In genomic region chr3:172239218-172239738, GRCh38 we compare ENCODE assay signal across 20 cellular contexts.
DNase-seq lines count a peak whose midpoint lies in the region; ATAC-seq and TF ChIP-seq lines count a peak whose summit lies in the region.
"Had no signal": no experiment of that assay in that cellular context is flagged by ENCODE, and none has a peak within 500 bp of the region (broad histone marks: within the 10 kb centered on the region; RNA-seq: fewer than 3 reads in every experiment).

No MANE protein-coding gene starts in this region.

- no peaks in the 10 kb centered on the region for H3K27me3 ChIP-seq in mammary epithelial cell (ENCODE audit: insufficient read depth, low read length)
- no peaks in the 10 kb centered on the region for H3K27me3 ChIP-seq in lung (ENCODE audit: control insufficient read depth, insufficient read depth)
- H3K27me3 ChIP-seq: BLaER1, MG63 had no signal

- H3K36me3 Mint-ChIP-seq in natural killer cell: peaks cover 17% of the 10 kb centered on the region
- peaks cover 23% of the 10 kb centered on the region for H3K36me3 Mint-ChIP-seq in natural killer cell treated with Interleukin-12 subunit alpha and Interleukin-12 subunit beta and Interleukin-15 and Interleukin-18, amount 100 ng/mL, for 72 hours

- H3K36me3 ChIP-seq in mammary epithelial cell (ENCODE audit: insufficient read depth, low read length) (no peaks in the 10 kb centered on the region), lung (ENCODE audit: control insufficient read depth in 2 of 2, insufficient read depth in 2 of 2, low read length in 2 of 2) (peaks cover 0 to 4% of the 10 kb centered on the region in 2 donors)

- intact Hi-C loops in natural killer cell (cut with micrococcal nuclease): no loop called here
- intact Hi-C loops in mammary epithelial cell (cut with micrococcal nuclease): no loop called here

- no peak overlapping the region for H3K4me3 ChIP-seq in mammary epithelial cell (replicated peaks in 1 of 3; ENCODE audit: insufficient read depth in 1 of 3, low read depth in 2 of 3, low read length in 3 of 3)
- no peak overlapping the region for H3K4me3 ChIP-seq in lung
- H3K4me3 ChIP-seq: A549, BLaER1, MG63 had no signal

- peaks cover 62 to 63% of the 10 kb centered on the region in 2 donors for H3K4me1 Mint-ChIP-seq in natural killer cell
- H3K4me1 Mint-ChIP-seq in natural killer cell treated with Interleukin-12 subunit alpha and Interleukin-12 subunit beta and Interleukin-15 and Interleukin-18, amount 100 ng/mL, for 72 hours (ENCODE audit: low read depth in 2 of 2): peaks cover 49 to 53% of the 10 kb centered on the region in 2 donors

- peaks cover 60% of the 10 kb centered on the region for H3K79me2 ChIP-seq in mammary epithelial cell (ENCODE audit: insufficient read depth, low read length)

- no TSS peak for BruUV-seq in mammary epithelial cell (replicated peaks; lab: Mats Ljungman, UMichigan)

- DNase-seq in natural killer cell (no peak), mammary epithelial cell (no peak), lung (ENCODE audit: low spot score) (no peak)
- DNase-seq in natural killer cell treated with Interleukin-12 subunit alpha and Interleukin-12 subunit beta and Interleukin-15 and Interleukin-18, amount 100 ng/mL, for 72 hours (ENCODE audit: low spot score): no peak
- DNase-seq in activated CD4-positive, CD25-positive, alpha-beta regulatory T cell (lab: John Stamatoyannopoulos, UW): no peak
- DNase-seq: CD8-positive, alpha-beta memory T cell; DMS79; IMR-90; Karpas-422; MG63; NCI-H1048; NCI-H1436 treated with DMSO at 0.1 percent for 48 hours; NCI-H2029; NCI-H345; NCI-H524 treated with DMSO at 0.1 percent for 48 hours had no signal

- H2AFZ ChIP-seq in mammary epithelial cell (ENCODE audit: low read depth, low read length): no peak overlapping the region

- no peaks in the 10 kb centered on the region for H4K20me1 ChIP-seq in mammary epithelial cell (ENCODE audit: insufficient read depth, low read length)
- H4K20me1 ChIP-seq: BLaER1 had no signal

- dilution Hi-C loops in mammary epithelial cell (cut with HindIII; ENCODE audit: low sequenced_read_pairs): no loop called here

- H3K9ac ChIP-seq in mammary epithelial cell (ENCODE audit: insufficient read depth, low read length): no peak overlapping the region
- H3K9ac ChIP-seq: BLaER1 had no signal

- H3K9me3 Mint-ChIP-seq in natural killer cell: peaks cover 2% of the 10 kb centered on the region in 2 donors
- H3K9me3 Mint-ChIP-seq in natural killer cell treated with Interleukin-12 subunit alpha and Interleukin-12 subunit beta and Interleukin-15 and Interleukin-18, amount 100 ng/mL, for 72 hours: peaks cover 4% of the 10 kb centered on the region

- CTCF ChIA-PET in mammary epithelial cell (lab: Charles Lee; ENCODE audit: low non-redundant PET): no interaction called here

- ATAC-seq in natural killer cell: peak in 2 of 3 donors; percentile 61
- ATAC-seq in natural killer cell treated with Interleukin-12 subunit alpha and Interleukin-12 subunit beta and Interleukin-15 and Interleukin-18, amount 100 ng/mL, for 72 hours: no peak
- ATAC-seq in lung (ENCODE audit: insufficient read depth, low FRiP score): peak; percentile 27
- no peak for ATAC-seq in HG03280 (IDR thresholded peaks at IDR 0.05; ENCODE audit: unreplicated experiment)
- ATAC-seq in HG02840 (IDR thresholded peaks at IDR 0.05; ENCODE audit: low FRiP score, unreplicated experiment): no peak
- ATAC-seq: A549 had no signal

- peaks cover 15% of the 10 kb centered on the region for H3K4me1 ChIP-seq in mammary epithelial cell (ENCODE audit: insufficient read depth, low read length)
- peaks cover 4 to 16% of the 10 kb centered on the region in 2 donors for H3K4me1 ChIP-seq in lung (ENCODE audit: control insufficient read depth in 2 of 2, insufficient read depth in 2 of 2, low read length in 2 of 2)
- H3K4me1 ChIP-seq: BLaER1 had no signal

- no peak overlapping the region for H3K4me2 ChIP-seq in mammary epithelial cell (ENCODE audit: insufficient read depth, low read depth, low read length)
- H3K4me2 ChIP-seq: A549, BLaER1 had no signal

- H3K27ac Mint-ChIP-seq in natural killer cell: peak overlapping the region; percentile 63 to 88
- H3K27ac Mint-ChIP-seq in natural killer cell treated with Interleukin-12 subunit alpha and Interleukin-12 subunit beta and Interleukin-15 and Interleukin-18, amount 100 ng/mL, for 72 hours: peak overlapping the region in 1 of 2 donors; percentile 75

- H3K27ac ChIP-seq in mammary epithelial cell (ENCODE audit: insufficient read depth, low read depth, low read length): peak overlapping the region; percentile 22
- H3K27ac ChIP-seq in lung (ENCODE audit: low read depth in 1 of 2, low read length in 1 of 2): peak overlapping the region in 1 of 2 donors; percentile 24
- H3K27ac ChIP-seq: BLaER1, RWPE1 had no signal

- TF ChIP-seq CTCF in natural killer cell (IDR thresholded peaks at IDR 0.05) (no peak), mammary epithelial cell (conservative IDR thresholded peaks at IDR 0.05 in 1 of 2, IDR thresholded peaks at IDR 0.05 in 1 of 2; ENCODE audit: extremely low read depth in 1 of 2, insufficient read depth in 1 of 2, low read depth in 1 of 2, low read length in 2 of 2) (no peak), lung (IDR thresholded peaks at IDR 0.05; ENCODE audit: control extremely low read depth, extremely low read depth) (no peak)

- H3K9me3 ChIP-seq in mammary epithelial cell (replicated peaks; ENCODE audit: insufficient read depth, low read length): peaks cover 14% of the 10 kb centered on the region
- peaks cover 0 to 5% of the 10 kb centered on the region in 2 donors for H3K9me3 ChIP-seq in lung (ENCODE audit: control insufficient read depth in 2 of 2, insufficient read depth in 1 of 2, low read length in 1 of 2)

- in situ Hi-C loops in mammary epithelial cell (cut with MboI; ENCODE audit: low sequenced_read_pairs in 2 of 2): no loop called here

- no peaks in the 10 kb centered on the region for H3K27me3 Mint-ChIP-seq in natural killer cell (ENCODE audit: low read depth in 2 of 2)
- H3K27me3 Mint-ChIP-seq in natural killer cell treated with Interleukin-12 subunit alpha and Interleukin-12 subunit beta and Interleukin-15 and Interleukin-18, amount 100 ng/mL, for 72 hours: no peaks in the 10 kb centered on the region
- H3K27me3 Mint-ChIP-seq: CD8-positive, alpha-beta memory T cell had no signal

- H3K4me3 Mint-ChIP-seq in natural killer cell: no peak overlapping the region
- no peak overlapping the region for H3K4me3 Mint-ChIP-seq in natural killer cell treated with Interleukin-12 subunit alpha and Interleukin-12 subunit beta and Interleukin-15 and Interleukin-18, amount 100 ng/mL, for 72 hours

- 35% methylated on average over 3 of the region's 3 CpGs for WGBS in mammary epithelial cell (ENCODE audit: low coverage, missing lambda C conversion rate)
- whole genome bisulfite sequencing in lung, 2 donors: 39 to 58% methylated on average over 3 of the region's 3 CpGs

Comparison
In these comparisons a context has a peak if more than half of its experiments do, and no peak if none do; other contexts are left out.
1. ATAC-seq: peak in natural killer cell (2 of 3) and lung (single experiment); none in natural killer cell treated with Interleukin-12 subunit alpha and Interleukin-12 subunit beta and Interleukin-15 and Interleukin-18, amount 100 ng/mL, for 72 hours (0 of 2), HG03280 (single experiment) and HG02840 (single experiment).